1 cellular context compared by ENCODE assay signal in the genomic region with DNA sequence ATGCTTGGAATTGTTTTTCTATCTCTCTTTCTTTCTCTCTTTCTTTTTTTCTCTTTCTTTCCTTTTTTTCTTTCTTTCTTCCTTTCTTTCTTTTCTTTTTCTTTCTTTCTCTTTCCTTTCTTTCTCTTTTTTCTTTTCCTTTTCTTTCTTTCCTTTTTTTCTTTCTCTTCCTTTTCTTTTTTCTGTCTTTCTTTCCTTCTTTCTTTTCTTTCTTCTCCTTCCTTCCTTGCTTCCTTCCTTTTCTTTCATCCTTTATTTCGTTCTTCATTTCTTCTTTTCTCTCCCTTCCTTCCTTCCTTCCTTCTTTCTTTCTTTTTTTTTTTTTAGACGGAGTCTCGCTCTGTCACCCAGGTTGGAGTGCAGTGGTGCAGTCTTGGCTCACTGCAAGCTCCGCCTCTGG.
TF ChIP-seq lines count a peak whose summit lies in the region.

No MANE protein-coding gene starts in this region.

TF ChIP-seq in K562, 482 proteins besides CTCF, POLR2A, EP300 and RAD21 (continues in another document):
- TF ChIP-seq, protein P1, sequence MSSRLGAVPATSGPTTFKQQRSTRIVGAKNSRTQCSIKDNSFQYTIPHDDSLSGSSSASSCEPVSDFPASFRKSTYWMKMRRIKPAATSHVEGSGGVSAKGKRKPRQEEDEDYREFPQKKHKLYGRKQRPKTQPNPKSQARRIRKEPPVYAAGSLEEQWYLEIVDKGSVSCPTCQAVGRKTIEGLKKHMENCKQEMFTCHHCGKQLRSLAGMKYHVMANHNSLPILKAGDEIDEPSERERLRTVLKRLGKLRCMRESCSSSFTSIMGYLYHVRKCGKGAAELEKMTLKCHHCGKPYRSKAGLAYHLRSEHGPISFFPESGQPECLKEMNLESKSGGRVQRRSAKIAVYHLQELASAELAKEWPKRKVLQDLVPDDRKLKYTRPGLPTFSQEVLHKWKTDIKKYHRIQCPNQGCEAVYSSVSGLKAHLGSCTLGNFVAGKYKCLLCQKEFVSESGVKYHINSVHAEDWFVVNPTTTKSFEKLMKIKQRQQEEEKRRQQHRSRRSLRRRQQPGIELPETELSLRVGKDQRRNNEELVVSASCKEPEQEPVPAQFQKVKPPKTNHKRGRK (tag; IDR thresholded peaks at IDR 0.05), result peak; percentile 99
- TF ChIP-seq XRCC3 (IDR thresholded peaks at IDR 0.05) (no peak), ZNF583 (CRISPR knock-in tag; IDR thresholded peaks at IDR 0.05) (no peak), YY1 (IDR thresholded peaks at IDR 0.05; ENCODE audit: borderline replicate concordance in 1 of 3, control insufficient read depth in 1 of 3, extremely low read depth in 1 of 3, insufficient read depth in 3 of 3, insufficient read length in 1 of 3, insufficient replicate concordance in 2 of 3, low read depth in 1 of 3, low read length in 2 of 3) (no peak), HNRNPLL (IDR thresholded peaks at IDR 0.05; ENCODE audit: low read depth, low read length, poor library complexity, severe bottlenecking) (no peak), MTA1 (IDR thresholded peaks at IDR 0.05; ENCODE audit: borderline replicate concordance) (peak; percentile 71; the same call in 1 of the 2 replicates), FOXM1 (IDR thresholded peaks at IDR 0.05; ENCODE audit: low read depth) (no peak), FOXM1 (CRISPR knock-in tag; IDR thresholded peaks at IDR 0.05; ENCODE audit: low read depth) (no peak), TCF7 (IDR thresholded peaks at IDR 0.05; ENCODE audit: borderline replicate concordance) (no peak), ZNF124 (CRISPR knock-in tag; IDR thresholded peaks at IDR 0.05) (no peak), TRIM24 (IDR thresholded peaks at IDR 0.05) (0 out of 4 replicates have a peak, but pooled peaks of 1 of the 2 experiments have one; percentile 25), MCM2 (IDR thresholded peaks at IDR 0.05; ENCODE audit: low read depth) (no peak), ZNF12 (CRISPR knock-in tag; IDR thresholded peaks at IDR 0.05) (no peak), NR2F6 (CRISPR knock-in tag; IDR thresholded peaks at IDR 0.05) (no peak), ARHGAP35 (IDR thresholded peaks at IDR 0.05; ENCODE audit: partially characterized antibody) (peak; percentile 28), ZNF253 (CRISPR knock-in tag; conservative IDR thresholded peaks at IDR 0.05) (no peak), XRCC5 (IDR thresholded peaks at IDR 0.05; ENCODE audit: low read depth, low read length) (no peak), HDAC1 (IDR thresholded peaks at IDR 0.05) (peak in 1 of 2 experiments; percentile 65; a peak in 3 of 4 replicates), ASH1L (IDR thresholded peaks at IDR 0.05; ENCODE audit: borderline replicate concordance, low read depth, partially characterized antibody) (no peak), SPI1 (IDR thresholded peaks at IDR 0.05; ENCODE audit: borderline replicate concordance, low read depth, low read length) (no peak), CHD4 (IDR thresholded peaks at IDR 0.05; ENCODE audit: insufficient read depth, insufficient replicate concordance, low read depth, low read length, poor library complexity, severe bottlenecking) (no peak), ZNF551 (CRISPR knock-in tag; IDR thresholded peaks at IDR 0.05) (no peak), MIER1 (IDR thresholded peaks at IDR 0.05; ENCODE audit: low read depth) (0 out of 2 replicates have a peak, but pooled peaks have one; percentile 50), SMARCE1 (IDR thresholded peaks at IDR 0.05) (0 out of 2 replicates have a peak, but pooled peaks have one; percentile 18), STAT5A (IDR thresholded peaks at IDR 0.05; ENCODE audit: borderline replicate concordance, low read length) (no peak), MTA2 (IDR thresholded peaks at IDR 0.05; ENCODE audit: low read depth) (0 out of 2 replicates have a peak, but pooled peaks have one; percentile 11), ZC3H8 (IDR thresholded peaks at IDR 0.05) (no peak), TARDBP (IDR thresholded peaks at IDR 0.05) (no peak), U2AF1 (optimal IDR thresholded peaks at IDR 0.05; ENCODE audit: low read depth, low read length) (no peak), LARP7 (IDR thresholded peaks at IDR 0.05) (peak; percentile 69; the same call in 1 of the 2 replicates), EZH2 (IDR thresholded peaks at IDR 0.05; ENCODE audit: borderline replicate concordance, low read depth, low read length) (no peak), ZSCAN29 (IDR thresholded peaks at IDR 0.05) (no peak), CHD2 (IDR thresholded peaks at IDR 0.05; ENCODE audit: low read depth, low read length) (no peak), TFAM (CRISPR knock-in tag; conservative IDR thresholded peaks at IDR 0.05) (no peak), ZBTB7A (IDR thresholded peaks at IDR 0.05; ENCODE audit: borderline replicate concordance, control insufficient read depth, low read depth, low read length) (no peak), PHF20 (IDR thresholded peaks at IDR 0.05; ENCODE audit: partially characterized antibody) (no peak), U2AF2 (optimal IDR thresholded peaks at IDR 0.05; ENCODE audit: low read depth, low read length) (no peak)
- TF ChIP-seq, protein P2, sequence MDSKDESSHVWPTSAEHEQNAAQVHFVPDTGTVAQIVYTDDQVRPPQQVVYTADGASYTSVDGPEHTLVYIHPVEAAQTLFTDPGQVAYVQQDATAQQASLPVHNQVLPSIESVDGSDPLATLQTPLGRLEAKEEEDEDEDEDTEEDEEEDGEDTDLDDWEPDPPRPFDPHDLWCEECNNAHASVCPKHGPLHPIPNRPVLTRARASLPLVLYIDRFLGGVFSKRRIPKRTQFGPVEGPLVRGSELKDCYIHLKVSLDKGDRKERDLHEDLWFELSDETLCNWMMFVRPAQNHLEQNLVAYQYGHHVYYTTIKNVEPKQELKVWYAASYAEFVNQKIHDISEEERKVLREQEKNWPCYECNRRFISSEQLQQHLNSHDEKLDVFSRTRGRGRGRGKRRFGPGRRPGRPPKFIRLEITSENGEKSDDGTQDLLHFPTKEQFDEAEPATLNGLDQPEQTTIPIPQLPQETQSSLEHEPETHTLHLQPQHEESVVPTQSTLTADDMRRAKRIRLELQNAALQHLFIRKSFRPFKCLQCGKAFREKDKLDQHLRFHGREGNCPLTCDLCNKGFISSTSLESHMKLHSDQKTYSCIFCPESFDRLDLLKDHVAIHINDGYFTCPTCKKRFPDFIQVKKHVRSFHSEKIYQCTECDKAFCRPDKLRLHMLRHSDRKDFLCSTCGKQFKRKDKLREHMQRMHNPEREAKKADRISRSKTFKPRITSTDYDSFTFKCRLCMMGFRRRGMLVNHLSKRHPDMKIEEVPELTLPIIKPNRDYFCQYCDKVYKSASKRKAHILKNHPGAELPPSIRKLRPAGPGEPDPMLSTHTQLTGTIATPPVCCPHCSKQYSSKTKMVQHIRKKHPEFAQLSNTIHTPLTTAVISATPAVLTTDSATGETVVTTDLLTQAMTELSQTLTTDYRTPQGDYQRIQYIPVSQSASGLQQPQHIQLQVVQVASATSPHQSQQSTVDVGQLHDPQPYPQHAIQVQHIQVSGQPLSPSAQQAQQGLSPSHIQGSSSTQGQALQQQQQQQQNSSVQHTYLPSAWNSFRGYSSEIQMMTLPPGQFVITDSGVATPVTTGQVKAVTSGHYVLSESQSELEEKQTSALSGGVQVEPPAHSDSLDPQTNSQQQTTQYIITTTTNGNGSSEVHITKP (IDR thresholded peaks at IDR 0.05; ENCODE audit: partially characterized antibody), result peak; percentile 80
- TF ChIP-seq, protein P3, sequence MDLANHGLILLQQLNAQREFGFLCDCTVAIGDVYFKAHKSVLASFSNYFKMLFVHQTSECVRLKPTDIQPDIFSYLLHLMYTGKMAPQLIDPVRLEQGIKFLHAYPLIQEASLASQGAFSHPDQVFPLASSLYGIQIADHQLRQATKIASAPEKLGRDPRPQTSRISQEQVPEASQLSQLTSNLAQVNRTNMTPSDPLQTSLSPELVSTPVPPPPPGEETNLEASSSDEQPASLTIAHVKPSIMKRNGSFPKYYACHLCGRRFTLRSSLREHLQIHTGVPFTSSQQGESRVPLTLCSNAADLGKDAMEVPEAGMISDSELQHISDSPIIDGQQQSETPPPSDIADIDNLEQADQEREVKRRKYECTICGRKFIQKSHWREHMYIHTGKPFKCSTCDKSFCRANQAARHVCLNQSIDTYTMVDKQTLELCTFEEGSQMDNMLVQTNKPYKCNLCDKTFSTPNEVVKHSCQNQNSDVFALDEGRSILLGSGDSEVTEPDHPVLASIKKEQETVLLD (IDR thresholded peaks at IDR 0.05), result peak; percentile 70; the same call in 1 of the 2 replicates
- TF ChIP-seq, protein P4, sequence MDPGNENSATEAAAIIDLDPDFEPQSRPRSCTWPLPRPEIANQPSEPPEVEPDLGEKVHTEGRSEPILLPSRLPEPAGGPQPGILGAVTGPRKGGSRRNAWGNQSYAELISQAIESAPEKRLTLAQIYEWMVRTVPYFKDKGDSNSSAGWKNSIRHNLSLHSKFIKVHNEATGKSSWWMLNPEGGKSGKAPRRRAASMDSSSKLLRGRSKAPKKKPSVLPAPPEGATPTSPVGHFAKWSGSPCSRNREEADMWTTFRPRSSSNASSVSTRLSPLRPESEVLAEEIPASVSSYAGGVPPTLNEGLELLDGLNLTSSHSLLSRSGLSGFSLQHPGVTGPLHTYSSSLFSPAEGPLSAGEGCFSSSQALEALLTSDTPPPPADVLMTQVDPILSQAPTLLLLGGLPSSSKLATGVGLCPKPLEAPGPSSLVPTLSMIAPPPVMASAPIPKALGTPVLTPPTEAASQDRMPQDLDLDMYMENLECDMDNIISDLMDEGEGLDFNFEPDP (CRISPR knock-in tag; IDR thresholded peaks at IDR 0.05), result no peak
- TF ChIP-seq, protein P5, sequence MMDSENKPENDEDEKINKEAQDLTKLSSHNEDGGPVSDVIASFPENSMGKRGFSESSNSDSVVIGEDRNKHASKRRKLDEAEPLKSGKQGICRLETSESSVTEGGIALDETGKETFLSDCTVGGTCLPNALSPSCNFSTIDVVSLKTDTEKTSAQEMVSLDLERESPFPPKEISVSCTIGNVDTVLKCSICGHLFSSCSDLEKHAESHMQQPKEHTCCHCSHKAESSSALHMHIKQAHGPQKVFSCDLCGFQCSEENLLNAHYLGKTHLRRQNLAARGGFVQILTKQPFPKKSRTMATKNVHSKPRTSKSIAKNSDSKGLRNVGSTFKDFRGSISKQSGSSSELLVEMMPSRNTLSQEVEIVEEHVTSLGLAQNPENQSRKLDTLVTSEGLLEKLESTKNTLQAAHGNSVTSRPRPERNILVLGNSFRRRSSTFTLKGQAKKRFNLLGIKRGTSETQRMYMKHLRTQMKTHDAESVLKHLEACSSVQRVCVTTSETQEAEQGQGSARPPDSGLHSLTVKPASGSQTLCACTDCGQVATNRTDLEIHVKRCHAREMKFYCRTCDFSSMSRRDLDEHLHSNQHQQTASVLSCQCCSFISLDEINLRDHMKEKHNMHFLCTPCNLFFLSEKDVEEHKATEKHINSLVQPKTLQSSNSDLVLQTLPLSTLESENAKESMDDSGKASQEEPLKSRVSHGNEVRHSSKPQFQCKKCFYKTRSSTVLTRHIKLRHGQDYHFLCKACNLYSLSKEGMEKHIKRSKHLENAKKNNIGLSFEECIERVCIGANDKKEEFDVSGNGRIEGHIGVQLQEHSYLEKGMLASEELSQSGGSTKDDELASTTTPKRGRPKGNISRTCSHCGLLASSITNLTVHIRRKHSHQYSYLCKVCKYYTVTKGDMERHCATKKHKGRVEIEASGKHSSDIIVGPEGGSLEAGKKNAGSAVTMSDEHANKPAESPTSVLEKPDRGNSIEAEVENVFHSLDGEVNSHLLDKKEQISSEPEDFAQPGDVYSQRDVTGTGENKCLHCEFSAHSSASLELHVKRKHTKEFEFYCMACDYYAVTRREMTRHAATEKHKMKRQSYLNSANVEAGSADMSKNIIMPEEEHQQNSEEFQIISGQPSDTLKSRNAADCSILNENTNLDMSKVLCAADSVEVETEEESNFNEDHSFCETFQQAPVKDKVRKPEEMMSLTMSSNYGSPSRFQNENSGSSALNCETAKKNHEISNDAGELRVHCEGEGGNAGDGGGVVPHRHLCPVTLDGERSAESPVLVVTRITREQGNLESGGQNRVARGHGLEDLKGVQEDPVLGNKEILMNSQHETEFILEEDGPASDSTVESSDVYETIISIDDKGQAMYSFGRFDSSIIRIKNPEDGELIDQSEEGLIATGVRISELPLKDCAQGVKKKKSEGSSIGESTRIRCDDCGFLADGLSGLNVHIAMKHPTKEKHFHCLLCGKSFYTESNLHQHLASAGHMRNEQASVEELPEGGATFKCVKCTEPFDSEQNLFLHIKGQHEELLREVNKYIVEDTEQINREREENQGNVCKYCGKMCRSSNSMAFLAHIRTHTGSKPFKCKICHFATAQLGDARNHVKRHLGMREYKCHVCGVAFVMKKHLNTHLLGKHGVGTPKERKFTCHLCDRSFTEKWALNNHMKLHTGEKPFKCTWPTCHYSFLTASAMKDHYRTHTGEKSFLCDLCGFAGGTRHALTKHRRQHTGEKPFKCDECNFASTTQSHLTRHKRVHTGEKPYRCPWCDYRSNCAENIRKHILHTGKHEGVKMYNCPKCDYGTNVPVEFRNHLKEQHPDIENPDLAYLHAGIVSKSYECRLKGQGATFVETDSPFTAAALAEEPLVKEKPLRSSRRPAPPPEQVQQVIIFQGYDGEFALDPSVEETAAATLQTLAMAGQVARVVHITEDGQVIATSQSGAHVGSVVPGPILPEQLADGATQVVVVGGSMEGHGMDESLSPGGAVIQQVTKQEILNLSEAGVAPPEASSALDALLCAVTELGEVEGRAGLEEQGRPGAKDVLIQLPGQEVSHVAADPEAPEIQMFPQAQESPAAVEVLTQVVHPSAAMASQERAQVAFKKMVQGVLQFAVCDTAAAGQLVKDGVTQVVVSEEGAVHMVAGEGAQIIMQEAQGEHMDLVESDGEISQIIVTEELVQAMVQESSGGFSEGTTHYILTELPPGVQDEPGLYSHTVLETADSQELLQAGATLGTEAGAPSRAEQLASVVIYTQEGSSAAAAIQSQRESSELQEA (IDR thresholded peaks at IDR 0.05; ENCODE audit: low read depth), result peak; percentile 25; the same call in 1 of the 2 replicates
- TF ChIP-seq, protein P6, sequence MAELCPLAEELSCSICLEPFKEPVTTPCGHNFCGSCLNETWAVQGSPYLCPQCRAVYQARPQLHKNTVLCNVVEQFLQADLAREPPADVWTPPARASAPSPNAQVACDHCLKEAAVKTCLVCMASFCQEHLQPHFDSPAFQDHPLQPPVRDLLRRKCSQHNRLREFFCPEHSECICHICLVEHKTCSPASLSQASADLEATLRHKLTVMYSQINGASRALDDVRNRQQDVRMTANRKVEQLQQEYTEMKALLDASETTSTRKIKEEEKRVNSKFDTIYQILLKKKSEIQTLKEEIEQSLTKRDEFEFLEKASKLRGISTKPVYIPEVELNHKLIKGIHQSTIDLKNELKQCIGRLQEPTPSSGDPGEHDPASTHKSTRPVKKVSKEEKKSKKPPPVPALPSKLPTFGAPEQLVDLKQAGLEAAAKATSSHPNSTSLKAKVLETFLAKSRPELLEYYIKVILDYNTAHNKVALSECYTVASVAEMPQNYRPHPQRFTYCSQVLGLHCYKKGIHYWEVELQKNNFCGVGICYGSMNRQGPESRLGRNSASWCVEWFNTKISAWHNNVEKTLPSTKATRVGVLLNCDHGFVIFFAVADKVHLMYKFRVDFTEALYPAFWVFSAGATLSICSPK (IDR thresholded peaks at IDR 0.05; ENCODE audit: borderline replicate concordance), result 0 out of 2 replicates have a peak, but pooled peaks have one; percentile 50
